Comparison of ENCODE assay signal across 9 cellular contexts in genomic region chr10:72097448-72098300, GRCh38. TPM values are rescaled to one million over a fixed set of nuclear protein-coding genes. Genes with fewer than 3 reads are reported as not detected.
A peak's percentile ranks its signal among the peaks of the same experiment; 100 is the strongest.
DNase-seq lines count a peak whose midpoint lies in the region; ATAC-seq and TF ChIP-seq lines count a peak whose summit lies in the region.
"Had no signal": no experiment of that assay in that cellular context is flagged by ENCODE, and none has a peak within 500 bp of the region (broad histone marks: within the 10 kb centered on the region; RNA-seq: fewer than 3 reads in every experiment).

No MANE protein-coding gene starts in this region.

- no peaks in the 10 kb centered on the region for H3K36me3 ChIP-seq in mucosa of descending colon (ENCODE audit: low read depth)

- no peaks in the 10 kb centered on the region for H3K9me3 Mint-ChIP-seq in chondrocyte (ENCODE audit: low read depth)

- TF ChIP-seq CTCF in chondrocyte (IDR thresholded peaks at IDR 0.05) (no peak), mucosa of descending colon (IDR thresholded peaks at IDR 0.05) (no peak)

- intact Hi-C loops in mucosa of descending colon (cut with DNase I, micrococcal nuclease): no loop called here

- no peak overlapping the region for H3K4me3 Mint-ChIP-seq in chondrocyte (ENCODE audit: unreplicated experiment)

- H3K4me3 ChIP-seq in mucosa of descending colon: no peak overlapping the region

- H3K9me3 ChIP-seq in mucosa of descending colon: no peaks in the 10 kb centered on the region

- peak; percentile 21 for DNase-seq in COLO829 (ENCODE audit: low spot score)
- peak; percentile 80 for DNase-seq in LoVo (ENCODE audit: low spot score)
- no peak for DNase-seq in chondrocyte (ENCODE audit: low spot score)
- no peak for DNase-seq in mucosa of descending colon
- DNase-seq in NCI-H1694 treated with DMSO at 0.1 percent for 48 hours (lab: John Stamatoyannopoulos, UW): no peak
- no peak for DNase-seq in AML-193 (lab: John Stamatoyannopoulos, UW)
- DNase-seq: NCI-H345 had no signal

- H3K4me1 Mint-ChIP-seq in chondrocyte (ENCODE audit: low read depth): peaks cover 33% of the 10 kb centered on the region

- H3K36me3 Mint-ChIP-seq in chondrocyte (ENCODE audit: low read depth): peaks cover 31% of the 10 kb centered on the region

- no peaks in the 10 kb centered on the region for H3K27me3 Mint-ChIP-seq in chondrocyte (ENCODE audit: low read depth)

- H3K27ac Mint-ChIP-seq in chondrocyte (ENCODE audit: unreplicated experiment): peak overlapping the region; percentile 24

- ATAC-seq in mucosa of descending colon (peak; percentile 70), HG02885 (IDR thresholded peaks at IDR 0.05; ENCODE audit: poor library complexity, unreplicated experiment) (no peak), HG02588 (IDR thresholded peaks at IDR 0.05; ENCODE audit: unreplicated experiment) (no peak)

- peaks cover 10% of the 10 kb centered on the region for H3K4me1 ChIP-seq in mucosa of descending colon (ENCODE audit: low read depth)

RNA-seq across cellular contexts. Expression of gene SPOCK2, which starts 9.3 kb away (rescaled TPM):
- total RNA-seq in chondrocyte: 0.32 to 1.4 TPM (median 0.80 TPM) in 3 replicates
- total RNA-seq in mucosa of descending colon: 10 to 100 TPM in 1 of 3 donors, 1 to 10 TPM in 2; 3.1 to 12.3 (median 7.4) TPM

Comparison
In these comparisons a context has a peak if more than half of its experiments do, and no peak if none do; other contexts are left out.
1. DNase-seq: peak in COLO829 (single experiment) and LoVo (single experiment); none in chondrocyte (single experiment), mucosa of descending colon (0 of 3), NCI-H1694 treated with DMSO at 0.1 percent for 48 hours (single experiment) and AML-193 (0 of 2).